Comparison of ENCODE assay signal across 9 cellular contexts in the genomic region with DNA sequence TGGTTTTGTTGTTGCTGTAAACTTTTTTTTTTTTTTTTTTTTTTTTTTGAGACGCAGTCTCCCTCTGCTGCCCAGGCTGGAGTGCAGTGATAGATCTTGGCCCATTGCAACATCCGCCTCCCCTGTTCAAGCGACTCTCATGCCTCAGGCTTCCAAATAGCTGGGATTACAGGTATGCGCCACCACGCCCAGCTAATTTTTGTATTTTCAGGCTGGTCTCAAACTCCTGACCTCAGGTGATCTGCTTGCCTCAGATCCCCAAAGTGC.
DNase-seq lines count a peak whose midpoint lies in the region; TF ChIP-seq lines count a peak whose summit lies in the region.
"Had no signal": no experiment of that assay in that cellular context is flagged by ENCODE, and none has a peak within 500 bp of the region (broad histone marks: within the 10 kb centered on the region; RNA-seq: fewer than 3 reads in every experiment).

No MANE protein-coding gene starts in this region.

- DNase-seq in ELF-1 (ENCODE audit: low read depth, low spot score) (peak; percentile 87), SK-MEL-5 (ENCODE audit: low read depth, low spot score) (peak; percentile 29), fibroblast of villous mesenchyme (ENCODE audit: low read depth) (peak; percentile 84), prostate gland (ENCODE audit: low spot score) (no peak), HK-2 (ENCODE audit: unreplicated experiment) (no peak), immature natural killer cell (no peak), NCI-H1930 (lab: John Stamatoyannopoulos, UW) (no peak)
- DNase-seq in activated CD8-positive, alpha-beta memory T cell treated with anti-CD3 and anti-CD28 coated beads, Interleukin-2, amount 50 U/mL, for 48 hours = no peak
- DNase-seq: NCI-H2081 had no signal

- H3K27ac Mint-ChIP-seq in immature natural killer cell = no peak overlapping the region

- no peaks in the 10 kb centered on the region for H3K36me3 Mint-ChIP-seq in immature natural killer cell

- peak overlapping the region; percentile 47 to 48 for H3K27ac ChIP-seq in prostate gland

- H3K27me3 ChIP-seq in prostate gland (replicated peaks; ENCODE audit: insufficient read depth) = no peaks in the 10 kb centered on the region

- intact Hi-C loops in prostate gland (cut with DNase I) = loop anchor here (5.0 kb wide), 1 partner anchor 207 kb away; no protein-coding TSS in a partner anchor

- 51% methylated on average over 5 of the region's 5 CpGs for WGBS in prostate gland

- no peaks in the 10 kb centered on the region for H3K4me1 Mint-ChIP-seq in immature natural killer cell

- H3K36me3 ChIP-seq in prostate gland = no peaks in the 10 kb centered on the region

- H3K4me3 Mint-ChIP-seq in immature natural killer cell = no peak overlapping the region

- H3K4me3 ChIP-seq in fibroblast of villous mesenchyme (ENCODE audit: low read depth, low read length) = no peak overlapping the region
- H3K4me3 ChIP-seq in prostate gland = no peak overlapping the region

- peaks cover 4 to 13% (median 12%) of the 10 kb centered on the region in 3 donors for H3K27me3 Mint-ChIP-seq in immature natural killer cell (ENCODE audit: low read depth in 3 of 3)

- no peaks in the 10 kb centered on the region for H3K9me3 ChIP-seq in prostate gland

- TF ChIP-seq POLR2A in prostate gland (IDR thresholded peaks at IDR 0.05) = no peak

- in situ Hi-C loops in SK-MEL-5 (cut with HindIII; ENCODE audit: low pct_unique_long_range_greater_than_20kb, low sequenced_read_pairs) = no loop called here

- no peaks in the 10 kb centered on the region for H3K9me3 Mint-ChIP-seq in immature natural killer cell

- peaks cover 2% of the 10 kb centered on the region for H3K4me1 ChIP-seq in prostate gland (replicated peaks)

- TF ChIP-seq CTCF in fibroblast of villous mesenchyme (IDR thresholded peaks at IDR 0.05; ENCODE audit: insufficient read depth, low read depth, low read length) = peak; percentile 52
- peak in 3 of 4 experiments; percentile 10 to 35 (median 19) for TF ChIP-seq CTCF in prostate gland (IDR thresholded peaks at IDR 0.05)

Comparison
In these comparisons a context has a peak if more than half of its experiments do, and no peak if none do; other contexts are left out.
1. DNase-seq: peak in ELF-1 (single experiment), SK-MEL-5 (single experiment) and fibroblast of villous mesenchyme (single experiment); none in prostate gland (single experiment), HK-2 (single experiment), immature natural killer cell (0 of 3), NCI-H1930 (0 of 2) and activated CD8-positive, alpha-beta memory T cell treated with anti-CD3 and anti-CD28 coated beads, Interleukin-2, amount 50 U/mL, for 48 hours (single experiment).